1 cellular context compared by ENCODE assay signal in the genomic region with DNA sequence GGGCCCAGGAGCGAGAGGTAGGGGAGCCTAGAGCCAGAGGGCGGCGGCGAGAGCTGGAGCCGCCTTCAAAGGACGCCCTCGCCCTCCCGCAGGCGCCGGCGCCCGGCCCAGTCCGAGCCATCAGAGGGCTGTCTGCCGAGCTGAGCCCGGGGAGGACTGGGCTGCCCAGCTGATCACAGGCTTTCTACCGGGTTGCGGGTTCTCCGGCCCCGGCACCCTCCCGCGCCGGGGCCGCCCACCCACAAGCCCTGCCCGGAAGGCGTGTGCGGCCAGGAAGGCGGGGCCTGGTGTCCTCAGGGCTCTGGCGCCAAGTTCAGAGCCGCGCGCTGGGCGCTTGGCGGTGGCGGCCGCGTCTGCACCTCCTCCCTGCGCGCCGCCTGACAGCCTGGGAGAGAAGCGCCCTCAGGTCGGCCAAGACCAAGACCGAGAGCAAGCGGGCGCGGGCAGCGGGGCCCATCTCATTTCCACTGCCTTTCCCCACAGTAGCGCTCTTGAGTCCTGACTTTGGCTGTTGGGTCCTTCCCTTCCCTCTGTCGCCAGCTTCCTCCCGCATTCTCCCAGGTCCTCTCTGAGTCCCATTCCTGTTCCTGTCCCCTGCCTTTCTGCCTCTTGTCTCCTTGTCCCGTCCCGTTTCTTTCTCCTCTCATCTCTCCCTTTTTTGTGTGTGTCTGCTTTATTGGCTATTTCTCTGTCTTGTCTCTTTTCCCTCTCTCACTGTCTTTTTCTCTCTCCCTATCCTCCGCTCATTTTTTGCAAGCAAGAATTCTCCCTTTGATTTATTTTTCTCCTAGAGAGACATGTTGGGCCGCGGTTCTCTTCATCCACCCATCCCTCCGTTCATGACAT.
TF ChIP-seq lines count a peak whose summit lies in the region.

No MANE protein-coding gene starts in this region.

TF ChIP-seq in neural cell, 6 proteins besides CTCF, POLR2A, EP300 and RAD21 (continued from another document):
- TF ChIP-seq, protein P1, sequence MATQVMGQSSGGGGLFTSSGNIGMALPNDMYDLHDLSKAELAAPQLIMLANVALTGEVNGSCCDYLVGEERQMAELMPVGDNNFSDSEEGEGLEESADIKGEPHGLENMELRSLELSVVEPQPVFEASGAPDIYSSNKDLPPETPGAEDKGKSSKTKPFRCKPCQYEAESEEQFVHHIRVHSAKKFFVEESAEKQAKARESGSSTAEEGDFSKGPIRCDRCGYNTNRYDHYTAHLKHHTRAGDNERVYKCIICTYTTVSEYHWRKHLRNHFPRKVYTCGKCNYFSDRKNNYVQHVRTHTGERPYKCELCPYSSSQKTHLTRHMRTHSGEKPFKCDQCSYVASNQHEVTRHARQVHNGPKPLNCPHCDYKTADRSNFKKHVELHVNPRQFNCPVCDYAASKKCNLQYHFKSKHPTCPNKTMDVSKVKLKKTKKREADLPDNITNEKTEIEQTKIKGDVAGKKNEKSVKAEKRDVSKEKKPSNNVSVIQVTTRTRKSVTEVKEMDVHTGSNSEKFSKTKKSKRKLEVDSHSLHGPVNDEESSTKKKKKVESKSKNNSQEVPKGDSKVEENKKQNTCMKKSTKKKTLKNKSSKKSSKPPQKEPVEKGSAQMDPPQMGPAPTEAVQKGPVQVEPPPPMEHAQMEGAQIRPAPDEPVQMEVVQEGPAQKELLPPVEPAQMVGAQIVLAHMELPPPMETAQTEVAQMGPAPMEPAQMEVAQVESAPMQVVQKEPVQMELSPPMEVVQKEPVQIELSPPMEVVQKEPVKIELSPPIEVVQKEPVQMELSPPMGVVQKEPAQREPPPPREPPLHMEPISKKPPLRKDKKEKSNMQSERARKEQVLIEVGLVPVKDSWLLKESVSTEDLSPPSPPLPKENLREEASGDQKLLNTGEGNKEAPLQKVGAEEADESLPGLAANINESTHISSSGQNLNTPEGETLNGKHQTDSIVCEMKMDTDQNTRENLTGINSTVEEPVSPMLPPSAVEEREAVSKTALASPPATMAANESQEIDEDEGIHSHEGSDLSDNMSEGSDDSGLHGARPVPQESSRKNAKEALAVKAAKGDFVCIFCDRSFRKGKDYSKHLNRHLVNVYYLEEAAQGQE (IDR thresholded peaks at IDR 0.05; ENCODE audit: borderline replicate concordance) = no peak
- TF ChIP-seq SMC3 (conservative IDR thresholded peaks at IDR 0.05; ENCODE audit: poor library complexity) (no peak), TAF1 (IDR thresholded peaks at IDR 0.05; ENCODE audit: low read depth) (no peak), POLR2AphosphoS5 (IDR thresholded peaks at IDR 0.05) (no peak)
